2 cellular contexts compared by ENCODE assay signal in genomic region chr1:204691328-204691730, GRCh38. TPM values are rescaled to one million over a fixed set of nuclear protein-coding genes. Genes with fewer than 3 reads are reported as not detected.
"Had no signal": no experiment of that assay in that cellular context is flagged by ENCODE, and none has a peak within 500 bp of the region (broad histone marks: within the 10 kb centered on the region; RNA-seq: fewer than 3 reads in every experiment).

No MANE protein-coding gene starts in this region.

RNA-seq across cellular contexts. Expression of gene LRRN2, which starts 5.8 kb away (rescaled TPM):
- total RNA-seq: foreskin keratinocyte; naive thymus-derived CD4-positive, alpha-beta T cell had no signal
